2 cellular contexts compared by ENCODE assay signal in genomic region chr1:67771152-67771551, GRCh38.
TF ChIP-seq lines count a peak whose summit lies in the region.

No MANE protein-coding gene starts in this region.

TF ChIP-seq in K562, 482 proteins besides CTCF, POLR2A, EP300 and RAD21 (continued from another document):
- TF ChIP-seq ZMIZ1 (IDR thresholded peaks at IDR 0.05; ENCODE audit: low read depth in 2 of 2, low read length in 2 of 2) (no peak), RBM25 (IDR thresholded peaks at IDR 0.05; ENCODE audit: low read depth, low read length, severe bottlenecking) (peak; percentile 92)

TF ChIP-seq in HepG2, 621 proteins besides CTCF, POLR2A, EP300 and RAD21 (continued from another document):
- TF ChIP-seq ZNF574 (CRISPR knock-in tag; IDR thresholded peaks at IDR 0.05) (no peak), TBP (CRISPR knock-in tag; IDR thresholded peaks at IDR 0.05) (no peak), ATF2 (CRISPR knock-in tag; IDR thresholded peaks at IDR 0.05) (no peak), ZNF839 (CRISPR knock-in tag; IDR thresholded peaks at IDR 0.05; ENCODE audit: borderline replicate concordance) (no peak), ZNF768 (CRISPR knock-in tag; IDR thresholded peaks at IDR 0.05) (peak; percentile 87; the same call in 1 of the 2 replicates), THYN1 (CRISPR knock-in tag; IDR thresholded peaks at IDR 0.05; ENCODE audit: borderline replicate concordance, low read depth) (no peak), EZH2 (conservative IDR thresholded peaks at IDR 0.05; ENCODE audit: low read depth, low read length) (no peak), RXRA (CRISPR knock-in tag; IDR thresholded peaks at IDR 0.05) (no peak), ZNF687 (CRISPR knock-in tag; IDR thresholded peaks at IDR 0.05) (no peak), STAG1 (CRISPR knock-in tag; IDR thresholded peaks at IDR 0.05) (peak; percentile 65), SMAD3 (CRISPR knock-in tag; IDR thresholded peaks at IDR 0.05) (no peak), U2AF2 (IDR thresholded peaks at IDR 0.05; ENCODE audit: low read depth, low read length) (no peak)
